ENCODE assay signal across 8 cellular contexts in genomic region chr5:39283231-39283818, GRCh38.
DNase-seq lines count a peak whose midpoint lies in the region; ATAC-seq lines count a peak whose summit lies in the region.

No MANE protein-coding gene starts in this region.

- DNase-seq in COLO668 (lab: John Stamatoyannopoulos, UW; ENCODE audit: unreplicated experiment) (peak; percentile 62), SHP77 (lab: John Stamatoyannopoulos, UW) (peak; percentile 40 to 51), glomerular visceral epithelial cell (ENCODE audit: extremely low spot score) (peak; percentile 63), pulmonary artery endothelial cell (ENCODE audit: low read depth, low spot score) (peak; percentile 39), cerebellum (ENCODE audit: low spot score) (no peak)
- DNase-seq in activated naive CD4-positive, alpha-beta T cell treated with anti-CD3 and anti-CD28 coated beads for 36 hours: peak; percentile 75

- peaks cover 14% of the 10 kb centered on the region for H3K36me3 Mint-ChIP-seq in activated naive CD4-positive, alpha-beta T cell treated with anti-CD3 and anti-CD28 coated beads for 36 hours (ENCODE audit: low read depth)

- H3K27ac Mint-ChIP-seq in activated naive CD4-positive, alpha-beta T cell treated with anti-CD3 and anti-CD28 coated beads for 36 hours: peak overlapping the region; percentile 69

- no peak overlapping the region for H3K4me3 Mint-ChIP-seq in activated naive CD4-positive, alpha-beta T cell treated with anti-CD3 and anti-CD28 coated beads for 36 hours

- H3K9me3 Mint-ChIP-seq in activated naive CD4-positive, alpha-beta T cell treated with anti-CD3 and anti-CD28 coated beads for 36 hours: peaks cover 9% of the 10 kb centered on the region

- peaks cover 47% of the 10 kb centered on the region for H3K4me1 Mint-ChIP-seq in activated naive CD4-positive, alpha-beta T cell treated with anti-CD3 and anti-CD28 coated beads for 36 hours (ENCODE audit: low read depth)

- no peaks in the 10 kb centered on the region for H3K27me3 Mint-ChIP-seq in activated naive CD4-positive, alpha-beta T cell treated with anti-CD3 and anti-CD28 coated beads for 36 hours (ENCODE audit: low read depth)

- ATAC-seq in GM19372 (IDR thresholded peaks at IDR 0.05; ENCODE audit: low read depth, unreplicated experiment) (peak; percentile 86), HG03469 (IDR thresholded peaks at IDR 0.05; ENCODE audit: unreplicated experiment) (peak; percentile 97)

- intact Hi-C loops in activated naive CD4-positive, alpha-beta T cell treated with anti-CD3 and anti-CD28 coated beads for 36 hours (cut with micrococcal nuclease): loop anchor here (1.0 to 10.0 kb wide), 10 partner anchors 52 to 842 kb away; partner anchors contain the start of genes OSMR and RICTOR

- CTCF ChIA-PET in activated naive CD4-positive, alpha-beta T cell treated with anti-CD3 and anti-CD28 coated beads for 36 hours (lab: Charles Lee): interaction anchor here (0.6 to 18.7 kb wide), 43 partner anchors 9 to 309 kb away, joined by 3 to 317 read pairs (median 5); partner anchors contain the start of gene FYB1
